Comparison of ENCODE assay signal across 27 cellular contexts in the genomic region with DNA sequence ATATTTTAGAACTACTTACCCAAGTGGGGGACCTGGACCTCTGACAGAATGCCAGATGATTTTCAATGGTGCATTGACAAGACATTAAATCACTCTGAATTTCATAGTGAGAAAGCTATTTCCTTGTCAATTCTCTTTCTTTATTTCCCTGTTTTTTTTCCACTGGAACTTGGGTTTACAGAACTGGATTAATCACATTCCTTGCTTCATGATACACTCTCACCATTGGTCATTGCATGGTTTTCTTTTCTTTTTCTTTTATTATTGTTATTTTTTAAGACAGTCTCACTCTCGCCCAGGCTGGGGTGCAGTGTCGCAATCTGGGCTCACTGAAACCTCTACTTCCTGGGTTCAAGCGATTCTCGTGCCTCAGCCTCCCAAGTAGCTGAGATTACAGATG. TPM values are rescaled to one million over a fixed set of nuclear protein-coding genes. Genes with fewer than 3 reads are reported as not detected.
"Had no signal": no experiment of that assay in that cellular context is flagged by ENCODE, and none has a peak within 500 bp of the region (broad histone marks: within the 10 kb centered on the region; RNA-seq: fewer than 3 reads in every experiment).

No MANE protein-coding gene starts in this region.

- H3K4me3 Mint-ChIP-seq: activated CD4-positive, alpha-beta memory T cell treated with anti-CD3 and anti-CD28 coated beads, Interleukin-2, amount 10 ng/mL, durations not matched to agents 7 days and 5 days; activated naive CD8-positive, alpha-beta T cell treated with anti-CD3 and anti-CD28 coated beads, Interleukin-2, amount 50 U/mL, for 24 hours had no signal

- H3K9ac ChIP-seq: SK-N-SH had no signal

- H3K27ac Mint-ChIP-seq: activated CD4-positive, alpha-beta memory T cell treated with anti-CD3 and anti-CD28 coated beads, Interleukin-2, amount 10 ng/mL, durations not matched to agents 7 days and 5 days; activated naive CD4-positive, alpha-beta T cell treated with anti-CD3 and anti-CD28 coated beads, Interleukin-2, amount 50 U/mL, for 72 hours; activated naive CD8-positive, alpha-beta T cell treated with anti-CD3 and anti-CD28 coated beads, Interleukin-2, amount 50 U/mL, for 24 hours had no signal

- H3K9me3 ChIP-seq: ascending aorta, body of pancreas, Peyer's patch, SJCRH30, SK-N-SH had no signal

- H3K36me3 Mint-ChIP-seq: activated naive CD4-positive, alpha-beta T cell treated with anti-CD3 and anti-CD28 coated beads, Interleukin-2, amount 50 U/mL, for 72 hours had no signal

- H3K27ac ChIP-seq: ascending aorta, body of pancreas, cardiac muscle cell, Peyer's patch, RWPE1, VCaP had no signal

- H3K36me3 ChIP-seq: ascending aorta, cardiac muscle cell, Peyer's patch, SJCRH30 had no signal

- H3K27me3 ChIP-seq: ascending aorta, cardiac muscle cell, Peyer's patch, SJCRH30 had no signal

- H3K4me2 ChIP-seq: SK-N-SH had no signal

- H3K9me3 Mint-ChIP-seq: activated CD4-positive, alpha-beta memory T cell treated with anti-CD3 and anti-CD28 coated beads, Interleukin-2, amount 10 ng/mL, durations not matched to agents 7 days and 5 days; activated naive CD4-positive, alpha-beta T cell treated with anti-CD3 and anti-CD28 coated beads, Interleukin-2, amount 50 U/mL, for 72 hours; activated naive CD8-positive, alpha-beta T cell treated with anti-CD3 and anti-CD28 coated beads, Interleukin-2, amount 50 U/mL, for 24 hours had no signal

- H3K4me1 Mint-ChIP-seq: activated CD4-positive, alpha-beta memory T cell treated with anti-CD3 and anti-CD28 coated beads, Interleukin-2, amount 10 ng/mL, durations not matched to agents 7 days and 5 days; activated naive CD8-positive, alpha-beta T cell treated with anti-CD3 and anti-CD28 coated beads, Interleukin-2, amount 50 U/mL, for 24 hours had no signal

- DNase-seq: activated CD4-positive, alpha-beta memory T cell treated with anti-CD3 and anti-CD28 coated beads, Interleukin-2, amount 10 ng/mL, durations not matched to agents 7 days and 5 days; activated CD4-positive, alpha-beta T cell treated with anti-CD3 and anti-CD28 coated beads, Interleukin-2, amount 50 U/mL, for 1 hour; activated CD4-positive, CD25-positive, alpha-beta regulatory T cell; activated CD8-positive, alpha-beta memory T cell treated with anti-CD3 and anti-CD28 coated beads, Interleukin-2, amount 50 U/mL, for 4 hours; activated naive CD4-positive, alpha-beta T cell; activated naive CD8-positive, alpha-beta T cell treated with anti-CD3 and anti-CD28 coated beads, Interleukin-2, amount 50 U/mL, for 24 hours; activated T-cell treated with anti-CD3 and anti-CD28 coated beads, Interleukin-2, amount 50 U/mL, for 1 hour; amniotic stem cell; body of pancreas; MM.1S; NCI-H1105; NCI-H1436; NCI-H1694 treated with DMSO at 0.1 percent for 48 hours; NCI-H2029 treated with DMSO at 0.1 percent for 48 hours; NCI-H510A treated with DMSO at 0.1 percent for 48 hours; NCI-H69; Peyer's patch; Right ventricle myocardium superior; SJCRH30; SK-N-SH; T-helper 1 cell had no signal

- ATAC-seq: activated naive CD4-positive, alpha-beta T cell treated with anti-CD3 and anti-CD28 coated beads, Interleukin-2, amount 50 U/mL, for 72 hours; activated naive CD8-positive, alpha-beta T cell treated with anti-CD3 and anti-CD28 coated beads, Interleukin-2, amount 50 U/mL, for 24 hours; body of pancreas had no signal

- H3K4me3 ChIP-seq: ascending aorta, body of pancreas, cardiac muscle cell, Peyer's patch, SJCRH30 had no signal

- H3K4me1 ChIP-seq: ascending aorta, body of pancreas, Peyer's patch had no signal

RNA-seq across cellular contexts. Expression of a gene that starts 38.5 kb away (rescaled TPM):
- total RNA-seq: activated CD4-positive, alpha-beta memory T cell treated with anti-CD3 and anti-CD28 coated beads, Interleukin-2, amount 10 ng/mL, durations not matched to agents 7 days and 5 days; activated naive CD4-positive, alpha-beta T cell treated with anti-CD3 and anti-CD28 coated beads, Interleukin-2, amount 50 U/mL, for 72 hours; ascending aorta; body of pancreas; cardiac muscle cell; Peyer's patch; Right ventricle myocardium superior; T-helper 2 cell treated with Interferon-gamma antibody and Interleukin-4, amounts not matched to agents 100 ng/mL and 5 ng/mL, for 36 hours had no signal
- polyA plus RNA-seq: cardiac muscle cell, SK-N-SH had no signal
